Comparison of ENCODE assay signal across 11 cellular contexts in the genomic region with DNA sequence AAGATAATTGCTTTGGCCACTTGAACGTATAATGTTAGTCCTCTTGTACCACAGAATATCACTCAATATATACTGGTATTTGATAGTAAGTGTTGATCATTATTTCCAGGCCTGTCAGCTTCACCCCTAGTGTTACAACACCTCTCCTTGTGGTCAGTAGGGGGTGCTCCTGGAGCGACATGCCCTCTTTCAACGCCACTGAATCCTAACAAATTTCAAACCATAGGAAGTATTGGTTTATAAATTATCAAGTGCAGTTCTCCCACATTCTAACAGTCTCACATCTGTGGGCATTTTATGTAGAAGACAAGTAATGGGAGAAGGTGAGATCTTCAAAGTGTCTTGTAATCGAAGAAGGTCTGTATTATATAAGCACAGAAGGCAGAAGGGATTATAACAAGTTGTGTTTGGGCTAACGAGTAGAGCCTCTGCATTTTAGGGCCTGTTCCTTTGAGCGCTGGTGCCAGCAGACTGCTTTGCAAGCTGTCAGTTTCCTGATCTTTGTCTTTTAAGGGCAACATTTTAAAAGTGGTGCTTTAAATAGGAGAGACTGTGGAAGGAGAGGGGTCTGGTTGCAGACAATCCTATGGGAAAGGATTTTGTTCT. TPM values are rescaled to one million over a fixed set of nuclear protein-coding genes. Genes with fewer than 3 reads are reported as not detected.
DNase-seq lines count a peak whose midpoint lies in the region; ATAC-seq, FAIRE-seq and TF ChIP-seq lines count a peak whose summit lies in the region.
"Had no signal": no experiment of that assay in that cellular context is flagged by ENCODE, and none has a peak within 500 bp of the region (broad histone marks: within the 10 kb centered on the region; RNA-seq: fewer than 3 reads in every experiment).

No MANE protein-coding gene starts in this region.

- no peaks in the 10 kb centered on the region for H3K79me2 ChIP-seq in OCI-LY7 (ENCODE audit: insufficient read depth, low read depth, low read length)

- no peak overlapping the region for H3K27ac Mint-ChIP-seq in Calu3 (ENCODE audit: unreplicated experiment)

- H3K36me3 ChIP-seq in OCI-LY7 (ENCODE audit: insufficient read depth, low read length): no peaks in the 10 kb centered on the region

- no peak overlapping the region for H3K4me3 Mint-ChIP-seq in Calu3 (ENCODE audit: low read depth, unreplicated experiment)

- TF ChIP-seq CTCF in Calu3 (IDR thresholded peaks at IDR 0.05; ENCODE audit: unreplicated experiment) (peak; percentile 49), OCI-LY7 (conservative IDR thresholded peaks at IDR 0.05; ENCODE audit: low read length) (peak; percentile 73), foreskin keratinocyte (conservative IDR thresholded peaks at IDR 0.05) (peak; percentile 43)

- H3K4me1 Mint-ChIP-seq in Calu3 (ENCODE audit: low read depth, unreplicated experiment): no peaks in the 10 kb centered on the region

- peak; percentile 83 for ATAC-seq in GM21723 (IDR thresholded peaks at IDR 0.05; ENCODE audit: unreplicated experiment)
- ATAC-seq in foreskin keratinocyte: peak; percentile 20
- no peak for ATAC-seq in HG03097 (IDR thresholded peaks at IDR 0.05; ENCODE audit: low FRiP score, unreplicated experiment)

- H3K36me3 Mint-ChIP-seq in Calu3 (ENCODE audit: insufficient read depth, unreplicated experiment): no peaks in the 10 kb centered on the region

- no peaks in the 10 kb centered on the region for H3K9me2 ChIP-seq in OCI-LY7 (ENCODE audit: insufficient read depth, low read length)

- H3K9me3 ChIP-seq in OCI-LY7 (ENCODE audit: low read length): no peaks in the 10 kb centered on the region

- no peak for FAIRE-seq in GM12892 (lab: Jason Lieb, UNC)
- FAIRE-seq: frontal cortex had no signal

- no peak for TF ChIP-seq POLR2A in GM12892 (IDR thresholded peaks at IDR 0.05; ENCODE audit: low read depth, low read length)

- H3K27me3 ChIP-seq in foreskin keratinocyte: no peaks in the 10 kb centered on the region

- CTCF ChIA-PET in Calu3 (lab: Charles Lee) (no interaction called here), OCI-LY7 (lab: Charles Lee; ENCODE audit: unreplicated experiment) (no interaction called here)

- no peaks in the 10 kb centered on the region for H3K27me3 Mint-ChIP-seq in Calu3 (ENCODE audit: unreplicated experiment)

- H3K4me3 ChIP-seq in OCI-LY7 (ENCODE audit: low read depth, low read length, poor library complexity, severe bottlenecking): no peak overlapping the region

- POLR2A ChIA-PET in OCI-LY7 (lab: Charles Lee): interaction anchor here (0.7 kb wide), 1 partner anchor 195 kb away, joined by 3 read pairs; no protein-coding TSS in a partner anchor

- peaks cover 6% of the 10 kb centered on the region for H3K9me3 Mint-ChIP-seq in Calu3 (ENCODE audit: low read depth, unreplicated experiment)

- no peaks in the 10 kb centered on the region for H4K20me1 ChIP-seq in OCI-LY7 (ENCODE audit: insufficient read depth, low read length)

- intact Hi-C loops in Calu3 (cut with micrococcal nuclease; ENCODE audit: unreplicated experiment): no loop called here
- intact Hi-C loops in OCI-LY7 (cut with micrococcal nuclease; ENCODE audit: unreplicated experiment): no loop called here

- H3K4me2 ChIP-seq in OCI-LY7 (ENCODE audit: low read length): no peak overlapping the region

- no peak overlapping the region for H2AFZ ChIP-seq in OCI-LY7 (ENCODE audit: low read length)

- H3K4me1 ChIP-seq in OCI-LY7 (ENCODE audit: insufficient read depth, low read length, poor library complexity, severe bottlenecking): no peaks in the 10 kb centered on the region
- no peaks in the 10 kb centered on the region for H3K4me1 ChIP-seq in foreskin keratinocyte

- no peak overlapping the region for H3K27ac ChIP-seq in OCI-LY7 (ENCODE audit: low read depth, low read length, poor library complexity, severe bottlenecking)
- no peak overlapping the region for H3K27ac ChIP-seq in foreskin keratinocyte

- peak; percentile 24 for DNase-seq in Calu3
- no peak for DNase-seq in OCI-LY7 (ENCODE audit: low spot score)
- DNase-seq in foreskin keratinocyte: peak in 1 of 2 donors; percentile 2
- DNase-seq in GM12892 (ENCODE audit: insufficient read length): no peak
- DNase-seq in Ammon's horn (ENCODE audit: low spot score): no peak
- DNase-seq in NCI-H226: no peak
- DNase-seq: activated CD4-positive, alpha-beta T cell treated with anti-CD3 and anti-CD28 coated beads, Interleukin-2, amount 50 U/mL, for 48 hours; KG1 had no signal

- BruUV-seq in Calu3 (replicated peaks; lab: Mats Ljungman, UMichigan) (no TSS peak), OCI-LY7 (replicated peaks; lab: Mats Ljungman, UMichigan) (no TSS peak)

RNA-seq across cellular contexts. Expression of a gene that starts 57.1 kb away (rescaled TPM):
- 6.3 and 8.2 TPM in 2 replicates for total RNA-seq in Calu3 (2022)
- total RNA-seq in OCI-LY7 (2014; rRNA removed; shearing (Covaris generic)): 6.3 and 8.9 TPM in 2 replicates
- 9.6 and 10.0 TPM in 2 replicates for total RNA-seq in OCI-LY7 (2022)
- total RNA-seq in foreskin keratinocyte: 4.8 and 5.2 TPM in 2 replicates
- polyA plus RNA-seq in foreskin keratinocyte: 2.0 and 2.1 TPM in 2 replicates
- polyA plus RNA-seq in GM12892 (2012; ENCODE audit: missing spikeins): 4.8 TPM
